In the genomic region with DNA sequence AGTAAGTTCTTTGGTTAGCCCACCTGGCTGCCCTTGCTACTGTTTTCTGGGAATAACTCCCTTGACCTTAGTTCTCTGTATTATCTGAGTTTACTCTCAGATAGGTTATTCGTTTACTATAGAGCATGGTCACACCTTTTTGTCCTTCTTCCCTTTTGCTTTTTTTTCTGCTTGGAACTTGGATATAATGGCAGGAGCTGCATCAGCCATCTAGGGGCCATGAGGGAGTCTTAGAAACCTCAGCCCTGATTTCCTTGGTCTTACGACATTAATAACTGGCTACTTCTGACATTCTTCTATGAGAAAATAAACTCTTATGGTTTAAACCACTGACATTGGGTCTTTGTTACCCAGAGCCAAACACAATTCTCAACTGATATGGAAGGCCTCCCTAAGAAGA, we compare ENCODE assay signal across 1 cellular context.
TF ChIP-seq lines count a peak whose summit lies in the region.

No MANE protein-coding gene starts in this region.

TF ChIP-seq in HepG2, 621 proteins besides CTCF, POLR2A, EP300 and RAD21 (continued from another document):
- TF ChIP-seq, protein P1, sequence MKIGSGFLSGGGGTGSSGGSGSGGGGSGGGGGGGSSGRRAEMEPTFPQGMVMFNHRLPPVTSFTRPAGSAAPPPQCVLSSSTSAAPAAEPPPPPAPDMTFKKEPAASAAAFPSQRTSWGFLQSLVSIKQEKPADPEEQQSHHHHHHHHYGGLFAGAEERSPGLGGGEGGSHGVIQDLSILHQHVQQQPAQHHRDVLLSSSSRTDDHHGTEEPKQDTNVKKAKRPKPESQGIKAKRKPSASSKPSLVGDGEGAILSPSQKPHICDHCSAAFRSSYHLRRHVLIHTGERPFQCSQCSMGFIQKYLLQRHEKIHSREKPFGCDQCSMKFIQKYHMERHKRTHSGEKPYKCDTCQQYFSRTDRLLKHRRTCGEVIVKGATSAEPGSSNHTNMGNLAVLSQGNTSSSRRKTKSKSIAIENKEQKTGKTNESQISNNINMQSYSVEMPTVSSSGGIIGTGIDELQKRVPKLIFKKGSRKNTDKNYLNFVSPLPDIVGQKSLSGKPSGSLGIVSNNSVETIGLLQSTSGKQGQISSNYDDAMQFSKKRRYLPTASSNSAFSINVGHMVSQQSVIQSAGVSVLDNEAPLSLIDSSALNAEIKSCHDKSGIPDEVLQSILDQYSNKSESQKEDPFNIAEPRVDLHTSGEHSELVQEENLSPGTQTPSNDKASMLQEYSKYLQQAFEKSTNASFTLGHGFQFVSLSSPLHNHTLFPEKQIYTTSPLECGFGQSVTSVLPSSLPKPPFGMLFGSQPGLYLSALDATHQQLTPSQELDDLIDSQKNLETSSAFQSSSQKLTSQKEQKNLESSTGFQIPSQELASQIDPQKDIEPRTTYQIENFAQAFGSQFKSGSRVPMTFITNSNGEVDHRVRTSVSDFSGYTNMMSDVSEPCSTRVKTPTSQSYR (CRISPR knock-in tag; IDR thresholded peaks at IDR 0.05; ENCODE audit: borderline replicate concordance), result no peak
- TF ChIP-seq ZNF232 (CRISPR knock-in tag; IDR thresholded peaks at IDR 0.05; ENCODE audit: borderline replicate concordance) (no peak), ZMYM3 (CRISPR knock-in tag; IDR thresholded peaks at IDR 0.05) (peak; percentile 84)
